1 cellular context compared by ENCODE assay signal in the genomic region with DNA sequence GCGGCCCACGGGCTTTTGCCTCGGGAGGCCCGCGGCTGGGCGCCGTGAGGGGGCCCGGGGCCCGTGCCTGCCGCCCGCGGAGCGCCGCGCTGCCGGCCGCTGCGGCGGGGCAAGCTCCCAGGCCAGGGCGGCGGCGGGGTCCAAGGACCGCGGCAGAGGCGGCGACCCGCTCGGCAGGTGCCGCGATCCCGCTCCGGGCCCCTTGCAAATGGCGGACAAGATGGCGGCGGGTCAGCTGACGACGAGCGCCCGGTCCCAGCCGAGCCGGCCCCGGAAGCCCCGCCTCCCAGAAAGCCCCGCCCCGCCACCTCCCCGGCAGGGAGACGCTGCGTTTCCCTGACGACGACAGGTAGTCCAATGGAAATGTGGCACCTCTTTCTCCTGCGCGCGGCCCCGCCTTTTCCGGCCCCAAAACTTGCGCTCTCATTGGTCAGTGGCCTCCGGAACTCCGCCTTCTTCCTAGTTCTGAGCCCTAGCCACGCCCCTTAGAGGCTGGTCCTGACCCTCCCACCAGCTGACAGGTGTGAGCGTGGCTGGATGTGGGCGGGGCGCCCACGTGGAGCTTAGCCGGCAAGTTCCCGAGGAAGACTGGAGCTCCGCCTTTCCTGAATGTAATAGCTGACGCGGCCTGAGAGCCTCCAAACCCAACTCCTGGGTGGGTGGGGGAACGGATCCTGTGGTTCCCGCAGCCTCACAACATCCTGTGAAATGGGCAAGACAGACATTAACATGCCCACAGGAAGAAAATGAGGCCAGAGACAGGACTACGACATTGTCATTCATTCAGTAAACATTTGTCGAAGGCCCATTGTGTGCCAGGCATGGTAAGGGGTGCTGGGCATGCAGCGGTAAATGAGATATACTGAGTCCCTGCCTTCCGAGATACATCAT.
TF ChIP-seq lines count a peak whose summit lies in the region.

A gene (minus strand): TSS at position 228 of the 891 bp plus-strand sequence. CDS start 232 bp downstream, outside the sequence.

TF ChIP-seq in HepG2, 621 proteins besides CTCF, POLR2A, EP300 and RAD21 (continued from another document and continues in another):
- TF ChIP-seq, protein P1, sequence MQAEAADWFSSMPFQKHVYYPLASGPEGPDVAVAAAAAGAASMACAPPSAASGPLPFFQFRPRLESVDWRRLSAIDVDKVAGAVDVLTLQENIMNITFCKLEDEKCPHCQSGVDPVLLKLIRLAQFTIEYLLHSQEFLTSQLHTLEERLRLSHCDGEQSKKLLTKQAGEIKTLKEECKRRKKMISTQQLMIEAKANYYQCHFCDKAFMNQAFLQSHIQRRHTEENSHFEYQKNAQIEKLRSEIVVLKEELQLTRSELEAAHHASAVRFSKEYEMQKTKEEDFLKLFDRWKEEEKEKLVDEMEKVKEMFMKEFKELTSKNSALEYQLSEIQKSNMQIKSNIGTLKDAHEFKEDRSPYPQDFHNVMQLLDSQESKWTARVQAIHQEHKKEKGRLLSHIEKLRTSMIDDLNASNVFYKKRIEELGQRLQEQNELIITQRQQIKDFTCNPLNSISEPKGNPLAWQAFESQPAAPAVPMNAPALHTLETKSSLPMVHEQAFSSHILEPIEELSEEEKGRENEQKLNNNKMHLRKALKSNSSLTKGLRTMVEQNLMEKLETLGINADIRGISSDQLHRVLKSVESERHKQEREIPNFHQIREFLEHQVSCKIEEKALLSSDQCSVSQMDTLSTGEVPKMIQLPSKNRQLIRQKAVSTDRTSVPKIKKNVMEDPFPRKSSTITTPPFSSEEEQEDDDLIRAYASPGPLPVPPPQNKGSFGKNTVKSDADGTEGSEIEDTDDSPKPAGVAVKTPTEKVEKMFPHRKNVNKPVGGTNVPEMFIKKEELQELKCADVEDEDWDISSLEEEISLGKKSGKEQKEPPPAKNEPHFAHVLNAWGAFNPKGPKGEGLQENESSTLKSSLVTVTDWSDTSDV (CRISPR knock-in tag; IDR thresholded peaks at IDR 0.05) = no peak
- TF ChIP-seq ATF7-NPFF (CRISPR knock-in tag; IDR thresholded peaks at IDR 0.05; ENCODE audit: low read depth) (no peak), ESRRA (CRISPR knock-in tag; IDR thresholded peaks at IDR 0.05; ENCODE audit: low read depth) (no peak), GATAD1 (CRISPR knock-in tag; IDR thresholded peaks at IDR 0.05) (peak; percentile 48; the same call in 1 of the 2 replicates), MBD4 (IDR thresholded peaks at IDR 0.05; ENCODE audit: borderline replicate concordance, low read length) (no peak), ZSCAN22 (CRISPR knock-in tag; IDR thresholded peaks at IDR 0.05) (no peak), ZNF629 (CRISPR knock-in tag; conservative IDR thresholded peaks at IDR 0.05) (peak; percentile 76), ZBTB7B (CRISPR knock-in tag; IDR thresholded peaks at IDR 0.05) (0 out of 2 replicates have a peak, but pooled peaks have one; percentile 31), ZMYM2 (CRISPR knock-in tag; IDR thresholded peaks at IDR 0.05) (no peak), HNRNPK (IDR thresholded peaks at IDR 0.05; ENCODE audit: low read depth, low read length, poor library complexity, severe bottlenecking) (peak; percentile 39), SIN3B (IDR thresholded peaks at IDR 0.05; ENCODE audit: low read length) (no peak; the same call in 1 of the 2 replicates), NFRKB (IDR thresholded peaks at IDR 0.05) (no peak), SIX1 (CRISPR knock-in tag; IDR thresholded peaks at IDR 0.05; ENCODE audit: borderline replicate concordance) (no peak), ZNF607 (CRISPR knock-in tag; IDR thresholded peaks at IDR 0.05; ENCODE audit: borderline replicate concordance) (no peak), ERF (CRISPR knock-in tag; IDR thresholded peaks at IDR 0.05) (peak; percentile 69; the same call in 1 of the 2 replicates), MAFG (CRISPR knock-in tag; IDR thresholded peaks at IDR 0.05) (no peak), ZNF44 (CRISPR knock-in tag; IDR thresholded peaks at IDR 0.05) (no peak), ZNF782 (CRISPR knock-in tag; IDR thresholded peaks at IDR 0.05; ENCODE audit: borderline replicate concordance) (no peak), FOXP1 (IDR thresholded peaks at IDR 0.05) (no peak), FOXP1 (CRISPR knock-in tag; IDR thresholded peaks at IDR 0.05) (no peak), NR2C2 (CRISPR knock-in tag; IDR thresholded peaks at IDR 0.05; ENCODE audit: borderline replicate concordance) (no peak), ZFP36L1 (CRISPR knock-in tag; IDR thresholded peaks at IDR 0.05) (0 out of 2 replicates have a peak, but pooled peaks have one; percentile 45), KAT2B (IDR thresholded peaks at IDR 0.05; ENCODE audit: borderline replicate concordance, low read depth, low read length) (no peak), YEATS2 (CRISPR knock-in tag; IDR thresholded peaks at IDR 0.05; ENCODE audit: borderline replicate concordance) (peak; percentile 45; the same call in 1 of the 2 replicates), NBN (conservative IDR thresholded peaks at IDR 0.05) (no peak), ZNF251 (CRISPR knock-in tag; IDR thresholded peaks at IDR 0.05) (no peak), SCMH1 (CRISPR knock-in tag; IDR thresholded peaks at IDR 0.05; ENCODE audit: borderline replicate concordance) (no peak), THAP11 (CRISPR knock-in tag; IDR thresholded peaks at IDR 0.05) (peak; percentile 67), PAWR (CRISPR knock-in tag; IDR thresholded peaks at IDR 0.05; ENCODE audit: borderline replicate concordance) (no peak), ZNF329 (CRISPR knock-in tag; IDR thresholded peaks at IDR 0.05; ENCODE audit: low read depth) (no peak), TGIF2 (CRISPR knock-in tag; IDR thresholded peaks at IDR 0.05) (peak; percentile 100), KDM4B (CRISPR knock-in tag; IDR thresholded peaks at IDR 0.05) (no peak), ZNF431 (CRISPR knock-in tag; IDR thresholded peaks at IDR 0.05; ENCODE audit: borderline replicate concordance, low read depth) (no peak), ZKSCAN8 (CRISPR knock-in tag; IDR thresholded peaks at IDR 0.05; ENCODE audit: borderline replicate concordance) (peak; percentile 18; the same call in 1 of the 2 replicates), TARDBP (CRISPR knock-in tag; IDR thresholded peaks at IDR 0.05) (peak; percentile 56; the same call in 1 of the 2 replicates), ZNF709 (CRISPR knock-in tag; IDR thresholded peaks at IDR 0.05) (no peak), KDM2A (CRISPR knock-in tag; IDR thresholded peaks at IDR 0.05; ENCODE audit: borderline replicate concordance, low read depth) (0 out of 2 replicates have a peak, but pooled peaks have one; percentile 38), ZNF30 (CRISPR knock-in tag; IDR thresholded peaks at IDR 0.05) (no peak), MATR3 (CRISPR knock-in tag; IDR thresholded peaks at IDR 0.05) (no peak)
- TF ChIP-seq, protein P2, sequence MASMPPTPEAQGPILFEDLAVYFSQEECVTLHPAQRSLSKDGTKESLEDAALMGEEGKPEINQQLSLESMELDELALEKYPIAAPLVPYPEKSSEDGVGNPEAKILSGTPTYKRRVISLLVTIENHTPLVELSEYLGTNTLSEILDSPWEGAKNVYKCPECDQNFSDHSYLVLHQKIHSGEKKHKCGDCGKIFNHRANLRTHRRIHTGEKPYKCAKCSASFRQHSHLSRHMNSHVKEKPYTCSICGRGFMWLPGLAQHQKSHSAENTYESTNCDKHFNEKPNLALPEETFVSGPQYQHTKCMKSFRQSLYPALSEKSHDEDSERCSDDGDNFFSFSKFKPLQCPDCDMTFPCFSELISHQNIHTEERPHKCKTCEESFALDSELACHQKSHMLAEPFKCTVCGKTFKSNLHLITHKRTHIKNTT (CRISPR knock-in tag; IDR thresholded peaks at IDR 0.05) = no peak
- TF ChIP-seq, protein P3, sequence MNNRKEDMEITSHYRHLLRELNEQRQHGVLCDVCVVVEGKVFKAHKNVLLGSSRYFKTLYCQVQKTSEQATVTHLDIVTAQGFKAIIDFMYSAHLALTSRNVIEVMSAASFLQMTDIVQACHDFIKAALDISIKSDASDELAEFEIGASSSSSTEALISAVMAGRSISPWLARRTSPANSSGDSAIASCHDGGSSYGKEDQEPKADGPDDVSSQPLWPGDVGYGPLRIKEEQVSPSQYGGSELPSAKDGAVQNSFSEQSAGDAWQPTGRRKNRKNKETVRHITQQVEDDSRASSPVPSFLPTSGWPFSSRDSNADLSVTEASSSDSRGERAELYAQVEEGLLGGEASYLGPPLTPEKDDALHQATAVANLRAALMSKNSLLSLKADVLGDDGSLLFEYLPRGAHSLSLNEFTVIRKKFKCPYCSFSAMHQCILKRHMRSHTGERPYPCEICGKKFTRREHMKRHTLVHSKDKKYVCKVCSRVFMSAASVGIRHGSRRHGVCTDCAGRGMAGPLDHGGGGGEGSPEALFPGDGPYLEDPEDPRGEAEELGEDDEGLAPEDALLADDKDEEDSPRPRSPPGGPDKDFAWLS (CRISPR knock-in tag; IDR thresholded peaks at IDR 0.05; ENCODE audit: borderline replicate concordance) = no peak
- TF ChIP-seq, protein P4, sequence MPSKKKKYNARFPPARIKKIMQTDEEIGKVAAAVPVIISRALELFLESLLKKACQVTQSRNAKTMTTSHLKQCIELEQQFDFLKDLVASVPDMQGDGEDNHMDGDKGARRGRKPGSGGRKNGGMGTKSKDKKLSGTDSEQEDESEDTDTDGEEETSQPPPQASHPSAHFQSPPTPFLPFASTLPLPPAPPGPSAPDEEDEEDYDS (CRISPR knock-in tag; IDR thresholded peaks at IDR 0.05) = peak; percentile 77
- TF ChIP-seq, protein P5, sequence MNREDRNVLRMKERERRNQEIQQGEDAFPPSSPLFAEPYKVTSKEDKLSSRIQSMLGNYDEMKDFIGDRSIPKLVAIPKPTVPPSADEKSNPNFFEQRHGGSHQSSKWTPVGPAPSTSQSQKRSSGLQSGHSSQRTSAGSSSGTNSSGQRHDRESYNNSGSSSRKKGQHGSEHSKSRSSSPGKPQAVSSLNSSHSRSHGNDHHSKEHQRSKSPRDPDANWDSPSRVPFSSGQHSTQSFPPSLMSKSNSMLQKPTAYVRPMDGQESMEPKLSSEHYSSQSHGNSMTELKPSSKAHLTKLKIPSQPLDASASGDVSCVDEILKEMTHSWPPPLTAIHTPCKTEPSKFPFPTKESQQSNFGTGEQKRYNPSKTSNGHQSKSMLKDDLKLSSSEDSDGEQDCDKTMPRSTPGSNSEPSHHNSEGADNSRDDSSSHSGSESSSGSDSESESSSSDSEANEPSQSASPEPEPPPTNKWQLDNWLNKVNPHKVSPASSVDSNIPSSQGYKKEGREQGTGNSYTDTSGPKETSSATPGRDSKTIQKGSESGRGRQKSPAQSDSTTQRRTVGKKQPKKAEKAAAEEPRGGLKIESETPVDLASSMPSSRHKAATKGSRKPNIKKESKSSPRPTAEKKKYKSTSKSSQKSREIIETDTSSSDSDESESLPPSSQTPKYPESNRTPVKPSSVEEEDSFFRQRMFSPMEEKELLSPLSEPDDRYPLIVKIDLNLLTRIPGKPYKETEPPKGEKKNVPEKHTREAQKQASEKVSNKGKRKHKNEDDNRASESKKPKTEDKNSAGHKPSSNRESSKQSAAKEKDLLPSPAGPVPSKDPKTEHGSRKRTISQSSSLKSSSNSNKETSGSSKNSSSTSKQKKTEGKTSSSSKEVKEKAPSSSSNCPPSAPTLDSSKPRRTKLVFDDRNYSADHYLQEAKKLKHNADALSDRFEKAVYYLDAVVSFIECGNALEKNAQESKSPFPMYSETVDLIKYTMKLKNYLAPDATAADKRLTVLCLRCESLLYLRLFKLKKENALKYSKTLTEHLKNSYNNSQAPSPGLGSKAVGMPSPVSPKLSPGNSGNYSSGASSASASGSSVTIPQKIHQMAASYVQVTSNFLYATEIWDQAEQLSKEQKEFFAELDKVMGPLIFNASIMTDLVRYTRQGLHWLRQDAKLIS (CRISPR knock-in tag; IDR thresholded peaks at IDR 0.05) = no peak
- TF ChIP-seq, protein P6, sequence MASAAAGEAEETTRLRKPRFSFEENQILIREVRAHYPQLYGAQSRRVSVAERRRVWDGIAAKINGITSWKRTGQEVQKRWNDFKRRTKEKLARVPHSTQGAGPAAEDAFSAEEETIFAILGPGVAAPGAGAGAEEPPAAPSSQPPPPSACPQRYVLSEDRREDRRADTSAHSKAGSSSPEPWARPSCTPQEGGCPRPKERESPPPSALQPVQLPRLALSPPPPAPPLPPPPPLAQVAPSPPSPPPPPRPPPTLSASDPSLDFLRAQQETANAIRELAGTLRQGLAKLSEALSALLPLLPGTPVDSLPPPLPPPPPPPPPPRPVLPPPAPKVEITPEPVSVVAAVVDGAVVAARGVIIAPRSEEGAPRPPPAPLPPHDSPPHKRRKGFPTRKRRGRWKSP (CRISPR knock-in tag; IDR thresholded peaks at IDR 0.05) = no peak
- TF ChIP-seq, protein P7, sequence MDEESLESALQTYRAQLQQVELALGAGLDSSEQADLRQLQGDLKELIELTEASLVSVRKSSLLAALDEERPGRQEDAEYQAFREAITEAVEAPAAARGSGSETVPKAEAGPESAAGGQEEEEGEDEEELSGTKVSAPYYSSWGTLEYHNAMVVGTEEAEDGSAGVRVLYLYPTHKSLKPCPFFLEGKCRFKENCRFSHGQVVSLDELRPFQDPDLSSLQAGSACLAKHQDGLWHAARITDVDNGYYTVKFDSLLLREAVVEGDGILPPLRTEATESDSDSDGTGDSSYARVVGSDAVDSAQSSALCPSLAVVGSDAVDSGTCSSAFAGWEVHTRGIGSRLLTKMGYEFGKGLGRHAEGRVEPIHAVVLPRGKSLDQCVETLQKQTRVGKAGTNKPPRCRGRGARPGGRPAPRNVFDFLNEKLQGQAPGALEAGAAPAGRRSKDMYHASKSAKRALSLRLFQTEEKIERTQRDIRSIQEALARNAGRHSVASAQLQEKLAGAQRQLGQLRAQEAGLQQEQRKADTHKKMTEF (CRISPR knock-in tag; IDR thresholded peaks at IDR 0.05) = no peak; the same call in 1 of the 2 replicates
- TF ChIP-seq, protein P8, sequence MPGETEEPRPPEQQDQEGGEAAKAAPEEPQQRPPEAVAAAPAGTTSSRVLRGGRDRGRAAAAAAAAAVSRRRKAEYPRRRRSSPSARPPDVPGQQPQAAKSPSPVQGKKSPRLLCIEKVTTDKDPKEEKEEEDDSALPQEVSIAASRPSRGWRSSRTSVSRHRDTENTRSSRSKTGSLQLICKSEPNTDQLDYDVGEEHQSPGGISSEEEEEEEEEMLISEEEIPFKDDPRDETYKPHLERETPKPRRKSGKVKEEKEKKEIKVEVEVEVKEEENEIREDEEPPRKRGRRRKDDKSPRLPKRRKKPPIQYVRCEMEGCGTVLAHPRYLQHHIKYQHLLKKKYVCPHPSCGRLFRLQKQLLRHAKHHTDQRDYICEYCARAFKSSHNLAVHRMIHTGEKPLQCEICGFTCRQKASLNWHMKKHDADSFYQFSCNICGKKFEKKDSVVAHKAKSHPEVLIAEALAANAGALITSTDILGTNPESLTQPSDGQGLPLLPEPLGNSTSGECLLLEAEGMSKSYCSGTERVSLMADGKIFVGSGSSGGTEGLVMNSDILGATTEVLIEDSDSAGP (CRISPR knock-in tag; IDR thresholded peaks at IDR 0.05; ENCODE audit: borderline replicate concordance) = peak; percentile 18; the same call in 1 of the 2 replicates
